Comparison of ENCODE assay signal across 19 cellular contexts in the genomic region with DNA sequence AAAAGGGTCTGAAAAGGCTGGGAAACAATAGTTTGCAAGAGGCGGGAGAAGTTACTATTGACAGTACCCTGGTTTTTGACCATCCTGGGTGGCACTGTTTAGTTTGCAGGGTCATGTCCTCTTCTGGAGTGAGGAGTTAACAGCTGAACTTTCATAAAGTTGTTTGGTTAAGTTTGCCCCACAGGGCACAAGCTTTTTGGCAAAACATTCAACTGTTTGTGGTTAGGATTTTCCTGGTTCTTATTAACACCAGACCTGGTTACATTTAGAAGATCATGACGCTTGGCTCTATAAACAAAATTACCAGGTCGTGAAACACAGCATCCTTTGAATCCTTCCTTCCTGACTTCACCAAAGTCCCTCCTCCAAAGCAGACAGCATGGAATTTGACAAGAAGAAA.
"Had no signal": no experiment of that assay in that cellular context is flagged by ENCODE, and none has a peak within 500 bp of the region (broad histone marks: within the 10 kb centered on the region; RNA-seq: fewer than 3 reads in every experiment).

No MANE protein-coding gene starts in this region.

- DNase-seq: activated CD4-positive, alpha-beta memory T cell treated with anti-CD3 and anti-CD28 coated beads for 36 hours; activated CD8-positive, alpha-beta memory T cell treated with anti-CD3 and anti-CD28 coated beads, Interleukin-2, amount 10 ng/mL, durations not matched to agents 7 days and 5 days; activated naive CD4-positive, alpha-beta T cell treated with anti-CD3 and anti-CD28 coated beads, Interleukin-2, amount 50 U/mL, for 16 hours; activated T-cell treated with anti-CD3 and anti-CD28 coated beads, Interleukin-2, amount 50 U/mL, for 24 hours; adrenal gland; dorsolateral prefrontal cortex; endodermal cell; erythroblast; foreskin keratinocyte; heart left ventricle; lower lobe of right lung; psoas muscle; spleen; stimulated activated naive CD8-positive, alpha-beta T cell treated with anti-CD3 and anti-CD28 coated beads, Interleukin-15, amount 100 ng/mL, for 72 hours; T-helper 17 cell; upper lobe of left lung; WERI-Rb-1 had no signal

- H3K27me3 ChIP-seq: adrenal gland, cardiac muscle cell, dorsolateral prefrontal cortex, foreskin keratinocyte, heart left ventricle, spleen, upper lobe of left lung had no signal

- H3K27ac ChIP-seq: adrenal gland, cardiac muscle cell, dorsolateral prefrontal cortex, foreskin keratinocyte, heart left ventricle, lower lobe of right lung, psoas muscle, spleen, upper lobe of left lung, WERI-Rb-1 had no signal

- H3K4me3 ChIP-seq: adrenal gland, cardiac muscle cell, dorsolateral prefrontal cortex, heart left ventricle, lower lobe of right lung, psoas muscle, spleen, upper lobe of left lung had no signal

- H3K9me3 ChIP-seq: adrenal gland, heart left ventricle, lower lobe of right lung, psoas muscle, spleen, upper lobe of left lung had no signal

- H3K4me1 ChIP-seq: adrenal gland, psoas muscle had no signal

- H3K36me3 ChIP-seq: adrenal gland, cardiac muscle cell, heart left ventricle, lower lobe of right lung, spleen, upper lobe of left lung, WERI-Rb-1 had no signal

- ATAC-seq: activated CD8-positive, alpha-beta memory T cell treated with anti-CD3 and anti-CD28 coated beads, Interleukin-2, amount 10 ng/mL, durations not matched to agents 7 days and 5 days; foreskin keratinocyte; heart left ventricle; lower lobe of right lung; psoas muscle; sciatic nerve; stimulated activated naive CD8-positive, alpha-beta T cell treated with anti-CD3 and anti-CD28 coated beads, Interleukin-15, amount 100 ng/mL, for 72 hours; T-helper 17 cell had no signal
